ENCODE assay signal across 2 cellular contexts in genomic region chr5:116273458-116274242, GRCh38.
A peak's percentile ranks its signal among the peaks of the same experiment; 100 is the strongest.
TF ChIP-seq lines count a peak whose summit lies in the region.

No MANE protein-coding gene starts in this region.

TF ChIP-seq in liver, 16 proteins besides CTCF, POLR2A, EP300 and RAD21 (continued from another document):
- TF ChIP-seq FOXA1 (IDR thresholded peaks at IDR 0.05) (no peak), GABPA (IDR thresholded peaks at IDR 0.05 in 1 of 2, conservative IDR thresholded peaks at IDR 0.05 in 1 of 2) (no peak), HNF4A (conservative IDR thresholded peaks at IDR 0.05) (peak; percentile 40 to 73), RXRA (IDR thresholded peaks at IDR 0.05) (peak in 1 of 2 donors; percentile 50), ATF3 (IDR thresholded peaks at IDR 0.05) (peak; percentile 74), MAX (IDR thresholded peaks at IDR 0.05) (no peak), ZBTB33 (IDR thresholded peaks at IDR 0.05) (no peak), YY1 (IDR thresholded peaks at IDR 0.05) (peak; percentile 32), EGR1 (IDR thresholded peaks at IDR 0.05; ENCODE audit: low read depth in 2 of 2) (no peak), FOXA2 (IDR thresholded peaks at IDR 0.05) (no peak)

TF ChIP-seq in HepG2, 621 proteins besides CTCF, POLR2A, EP300 and RAD21 (continued from another document):
- TF ChIP-seq ARID3A (IDR thresholded peaks at IDR 0.05; ENCODE audit: low read depth, low read length), result no peak
- no peak for TF ChIP-seq ZNF747 (CRISPR knock-in tag; IDR thresholded peaks at IDR 0.05; ENCODE audit: borderline replicate concordance)
- TF ChIP-seq ZMAT3 (CRISPR knock-in tag; conservative IDR thresholded peaks at IDR 0.05), result no peak
- no peak for TF ChIP-seq HHEX (CRISPR knock-in tag; IDR thresholded peaks at IDR 0.05)
- TF ChIP-seq ZNF33B (CRISPR knock-in tag; IDR thresholded peaks at IDR 0.05), result no peak
- no peak for TF ChIP-seq HIVEP1 (CRISPR knock-in tag; IDR thresholded peaks at IDR 0.05)
- TF ChIP-seq ZNF891 (CRISPR knock-in tag; IDR thresholded peaks at IDR 0.05), result no peak
- TF ChIP-seq IRF9 (CRISPR knock-in tag; IDR thresholded peaks at IDR 0.05; ENCODE audit: borderline replicate concordance), result no peak
- no peak for TF ChIP-seq ZNF383 (CRISPR knock-in tag; IDR thresholded peaks at IDR 0.05; ENCODE audit: borderline replicate concordance)
- no peak for TF ChIP-seq CBX2 (IDR thresholded peaks at IDR 0.05; ENCODE audit: low read depth, low read length)
- TF ChIP-seq CBX2 (CRISPR knock-in tag; IDR thresholded peaks at IDR 0.05; ENCODE audit: low read depth), result no peak
